ENCODE assay signal across 16 cellular contexts in genomic region chr6:122752990-122753687, GRCh38. TPM values are rescaled to one million over a fixed set of nuclear protein-coding genes. Genes with fewer than 3 reads are reported as not detected.
A peak's percentile ranks its signal among the peaks of the same experiment; 100 is the strongest.
DNase-seq lines count a peak whose midpoint lies in the region; ATAC-seq and TF ChIP-seq lines count a peak whose summit lies in the region.
"Had no signal": no experiment of that assay in that cellular context is flagged by ENCODE, and none has a peak within 500 bp of the region (broad histone marks: within the 10 kb centered on the region; RNA-seq: fewer than 3 reads in every experiment).

No MANE protein-coding gene starts in this region.

- H3K27ac Mint-ChIP-seq in immature natural killer cell = peak overlapping the region in 5 of 6 donors; percentile 13 to 76 (median 30)
- H3K27ac Mint-ChIP-seq: activated CD4-positive, alpha-beta memory T cell treated with anti-CD3 and anti-CD28 coated beads for 36 hours; activated T-helper 2 cell treated with anti-CD3 and anti-CD28 coated beads, Interferon-gamma antibody, Interleukin-2, Interleukin-4, amounts not matched to agents 10 μg/mL and 5 μg/mL and 100 μg/mL, durations not matched to agents 14 hours and 24 hours and 36 hours; T-helper 17 cell had no signal

- H3K9me3 Mint-ChIP-seq in immature natural killer cell = no peaks in the 10 kb centered on the region
- H3K9me3 Mint-ChIP-seq: activated T-helper 2 cell treated with anti-CD3 and anti-CD28 coated beads, Interferon-gamma antibody, Interleukin-2, Interleukin-4, amounts not matched to agents 10 μg/mL and 5 μg/mL and 100 μg/mL, durations not matched to agents 14 hours and 24 hours and 36 hours had no signal

- peaks cover 27 to 29% of the 10 kb centered on the region in 2 donors for H3K4me1 Mint-ChIP-seq in immature natural killer cell

- H3K9me2 ChIP-seq in SU-DHL-6 (replicated peaks; ENCODE audit: insufficient read depth, low read length) = no peaks in the 10 kb centered on the region

- H3K4me1 ChIP-seq in skeletal muscle satellite cell (ENCODE audit: control insufficient read depth, insufficient read depth, low read length) = peaks cover 11% of the 10 kb centered on the region

- H3K4me3 Mint-ChIP-seq in immature natural killer cell = no peak overlapping the region
- H3K4me3 Mint-ChIP-seq: activated CD4-positive, alpha-beta memory T cell treated with anti-CD3 and anti-CD28 coated beads for 36 hours; T-helper 17 cell had no signal

- H3K9me3 ChIP-seq in SU-DHL-6 (ENCODE audit: insufficient read depth, low read length) (no peaks in the 10 kb centered on the region), skeletal muscle satellite cell (replicated peaks; ENCODE audit: low read length) (no peaks in the 10 kb centered on the region)
- H3K9me3 ChIP-seq: heart left ventricle had no signal

- TF ChIP-seq CTCF in SU-DHL-6 (IDR thresholded peaks at IDR 0.05; ENCODE audit: insufficient read depth, low read length, poor library complexity, severe bottlenecking) = no peak

- H3K36me3 ChIP-seq in SU-DHL-6 (ENCODE audit: low read length) (no peaks in the 10 kb centered on the region), skeletal muscle satellite cell (ENCODE audit: insufficient read depth, low read length) (no peaks in the 10 kb centered on the region)
- H3K36me3 ChIP-seq: heart left ventricle had no signal

- no peaks in the 10 kb centered on the region for H4K20me1 ChIP-seq in SU-DHL-6 (ENCODE audit: low read depth, low read length)

- peak overlapping the region; percentile 81 for H3K27ac ChIP-seq in SU-DHL-6 (ENCODE audit: low read depth, low read length)
- H3K27ac ChIP-seq: heart left ventricle had no signal

- no peaks in the 10 kb centered on the region for H3K79me2 ChIP-seq in SU-DHL-6 (ENCODE audit: insufficient read depth, low read length)

- H3K36me3 Mint-ChIP-seq in immature natural killer cell = no peaks in the 10 kb centered on the region
- H3K36me3 Mint-ChIP-seq: activated CD4-positive, alpha-beta memory T cell treated with anti-CD3 and anti-CD28 coated beads for 36 hours had no signal

- no peak overlapping the region for H3K4me3 ChIP-seq in SU-DHL-6 (ENCODE audit: insufficient read depth, low read length, poor library complexity, severe bottlenecking)
- peak overlapping the region; percentile 61 for H3K4me3 ChIP-seq in skeletal muscle satellite cell (ENCODE audit: low read length)

- H3K27me3 ChIP-seq in SU-DHL-6 (ENCODE audit: low read length) (no peaks in the 10 kb centered on the region), skeletal muscle satellite cell (ENCODE audit: control insufficient read depth, insufficient read depth, low read length) (no peaks in the 10 kb centered on the region)
- H3K27me3 ChIP-seq: heart left ventricle had no signal

- H3F3A ChIP-seq in SU-DHL-6 (ENCODE audit: insufficient read depth) = no peaks in the 10 kb centered on the region

- no peak for ATAC-seq in HG03045 (IDR thresholded peaks at IDR 0.05; ENCODE audit: unreplicated experiment)
- ATAC-seq: T-helper 17 cell had no signal

- DNase-seq in DMS79 treated with DMSO at 0.1 percent for 48 hours (lab: John Stamatoyannopoulos, UW) (peak; percentile 65), DMS79 (lab: John Stamatoyannopoulos, UW) (no peak), immature natural killer cell (no peak)
- DNase-seq in activated CD8-positive, alpha-beta memory T cell treated with anti-CD3 and anti-CD28 coated beads, Interleukin-2, amount 50 U/mL, for 4 hours = no peak
- no peak for DNase-seq in stimulated activated CD8-positive, alpha-beta memory T cell treated with anti-CD3 and anti-CD28 coated beads, Interleukin-4, amount 100 ng/mL, for 48 hours
- DNase-seq: activated CD4-positive, alpha-beta memory T cell treated with anti-CD3 and anti-CD28 coated beads for 36 hours; Calu3; heart left ventricle; NCI-H1105 treated with DMSO at 0.1 percent for 48 hours; NCI-H748 treated with DMSO at 0.1 percent for 48 hours; T-helper 17 cell had no signal

- no peak overlapping the region for H2AFZ ChIP-seq in SU-DHL-6 (ENCODE audit: low read depth, low read length, severe bottlenecking)

- H3K27me3 Mint-ChIP-seq in immature natural killer cell (ENCODE audit: low read depth in 3 of 3) = peaks cover 0 to 4% (median 3%) of the 10 kb centered on the region in 3 donors
- H3K27me3 Mint-ChIP-seq: activated CD4-positive, alpha-beta memory T cell treated with anti-CD3 and anti-CD28 coated beads for 36 hours; T-helper 17 cell had no signal

- H3K4me2 ChIP-seq in SU-DHL-6 (ENCODE audit: low read depth, low read length, poor library complexity, severe bottlenecking) = peak overlapping the region; percentile 40
- H3K4me2 ChIP-seq in skeletal muscle satellite cell (ENCODE audit: low read length) = peak overlapping the region; percentile 81

- H3K9ac ChIP-seq in SU-DHL-6 (ENCODE audit: low read length) = no peak overlapping the region
- peak overlapping the region; percentile 39 for H3K9ac ChIP-seq in skeletal muscle satellite cell (ENCODE audit: low read depth, low read length)

RNA-seq across cellular contexts. Expression of gene FABP7, which starts 26.4 kb away (rescaled TPM):
- polyA plus RNA-seq in immature natural killer cell = not detected
- not detected in 2 replicates for total RNA-seq in skeletal muscle satellite cell (2012; rRNA removed)
- total RNA-seq: activated CD4-positive, alpha-beta memory T cell treated with anti-CD3 and anti-CD28 coated beads for 36 hours; activated T-helper 2 cell treated with anti-CD3 and anti-CD28 coated beads, Interferon-gamma antibody, Interleukin-2, Interleukin-4, amounts not matched to agents 10 μg/mL and 5 μg/mL and 100 μg/mL, durations not matched to agents 14 hours and 24 hours and 36 hours; bronchial epithelial cell; Calu3; T-helper 17 cell had no signal

RNA-seq across cellular contexts. Expression of gene SMPDL3A, which starts 35.9 kb away (rescaled TPM):
- polyA plus RNA-seq in immature natural killer cell = 1 to 10 TPM in 1 of 3 donors, under 1 TPM in 1, not detected in 1; 0.37 to 1.2 TPM
- 4.6 and 6.6 TPM in 2 replicates for total RNA-seq in skeletal muscle satellite cell (2012; rRNA removed)
